ENCODE assay signal across 1 cellular context in genomic region chr2:27217173-27218121, GRCh38.
TF ChIP-seq lines count a peak whose summit lies in the region.

CAD (plus strand) TSS chr2:27217369; CDS start chr2:27217552, 183 bp downstream.

TF ChIP-seq in GM12878, 131 proteins besides CTCF, POLR2A, EP300 and RAD21 (continued from another document):
- TF ChIP-seq E2F8 (IDR thresholded peaks at IDR 0.05; ENCODE audit: low read depth, partially characterized antibody): no peak
- no peak for TF ChIP-seq NFIC (IDR thresholded peaks at IDR 0.05; ENCODE audit: low read depth, low read length)
- no peak for TF ChIP-seq KDM1A (IDR thresholded peaks at IDR 0.05; ENCODE audit: borderline replicate concordance)
- TF ChIP-seq, protein P1, sequence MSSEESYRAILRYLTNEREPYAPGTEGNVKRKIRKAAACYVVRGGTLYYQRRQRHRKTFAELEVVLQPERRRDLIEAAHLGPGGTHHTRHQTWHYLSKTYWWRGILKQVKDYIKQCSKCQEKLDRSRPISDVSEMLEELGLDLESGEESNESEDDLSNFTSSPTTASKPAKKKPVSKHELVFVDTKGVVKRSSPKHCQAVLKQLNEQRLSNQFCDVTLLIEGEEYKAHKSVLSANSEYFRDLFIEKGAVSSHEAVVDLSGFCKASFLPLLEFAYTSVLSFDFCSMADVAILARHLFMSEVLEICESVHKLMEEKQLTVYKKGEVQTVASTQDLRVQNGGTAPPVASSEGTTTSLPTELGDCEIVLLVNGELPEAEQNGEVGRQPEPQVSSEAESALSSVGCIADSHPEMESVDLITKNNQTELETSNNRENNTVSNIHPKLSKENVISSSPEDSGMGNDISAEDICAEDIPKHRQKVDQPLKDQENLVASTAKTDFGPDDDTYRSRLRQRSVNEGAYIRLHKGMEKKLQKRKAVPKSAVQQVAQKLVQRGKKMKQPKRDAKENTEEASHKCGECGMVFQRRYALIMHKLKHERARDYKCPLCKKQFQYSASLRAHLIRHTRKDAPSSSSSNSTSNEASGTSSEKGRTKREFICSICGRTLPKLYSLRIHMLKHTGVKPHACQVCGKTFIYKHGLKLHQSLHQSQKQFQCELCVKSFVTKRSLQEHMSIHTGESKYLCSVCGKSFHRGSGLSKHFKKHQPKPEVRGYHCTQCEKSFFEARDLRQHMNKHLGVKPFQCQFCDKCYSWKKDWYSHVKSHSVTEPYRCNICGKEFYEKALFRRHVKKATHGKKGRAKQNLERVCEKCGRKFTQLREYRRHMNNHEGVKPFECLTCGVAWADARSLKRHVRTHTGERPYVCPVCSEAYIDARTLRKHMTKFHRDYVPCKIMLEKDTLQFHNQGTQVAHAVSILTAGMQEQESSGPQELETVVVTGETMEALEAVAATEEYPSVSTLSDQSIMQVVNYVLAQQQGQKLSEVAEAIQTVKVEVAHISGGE (CRISPR knock-in tag; IDR thresholded peaks at IDR 0.05): no peak
- peak; percentile 75; the same call in 1 of the 2 replicates for TF ChIP-seq LARP7 (IDR thresholded peaks at IDR 0.05)
- no peak for TF ChIP-seq CBFB (IDR thresholded peaks at IDR 0.05; ENCODE audit: low read depth)
- TF ChIP-seq NFXL1 (IDR thresholded peaks at IDR 0.05; ENCODE audit: borderline replicate concordance): no peak
- peak; percentile 17; the same call in 1 of the 2 replicates for TF ChIP-seq ZBED1 (IDR thresholded peaks at IDR 0.05; ENCODE audit: borderline replicate concordance)
- 0 out of 2 replicates have a peak, but pooled peaks have one; percentile 16 for TF ChIP-seq E2F4 (IDR thresholded peaks at IDR 0.05; ENCODE audit: low read depth, low read length)
- no peak for TF ChIP-seq ASH2L (IDR thresholded peaks at IDR 0.05; ENCODE audit: borderline replicate concordance, low read depth)
- TF ChIP-seq CHD4 (IDR thresholded peaks at IDR 0.05): no peak
- TF ChIP-seq JUNB (IDR thresholded peaks at IDR 0.05): no peak
- TF ChIP-seq SMAD5 (IDR thresholded peaks at IDR 0.05; ENCODE audit: low read depth): no peak
- peak; percentile 43 for TF ChIP-seq RELA (IDR thresholded peaks at IDR 0.05; ENCODE audit: borderline replicate concordance, partially characterized antibody)
- TF ChIP-seq YBX1 (IDR thresholded peaks at IDR 0.05): no peak
- TF ChIP-seq IKZF1 (conservative IDR thresholded peaks at IDR 0.05): peak; percentile 80
- TF ChIP-seq CREM (IDR thresholded peaks at IDR 0.05; ENCODE audit: low read depth): peak; percentile 42; the same call in 1 of the 2 replicates
- TF ChIP-seq GATAD2B (conservative IDR thresholded peaks at IDR 0.05; ENCODE audit: low read depth): peak; percentile 65; the same call in 1 of the 2 replicates
- peak; percentile 40 for TF ChIP-seq SP1 (IDR thresholded peaks at IDR 0.05; ENCODE audit: low read depth, low read length)
- 0 out of 2 replicates have a peak, but pooled peaks have one; percentile 41 for TF ChIP-seq DPF2 (IDR thresholded peaks at IDR 0.05)
- 0 out of 2 replicates have a peak, but pooled peaks have one; percentile 20 for TF ChIP-seq NR2F1 (conservative IDR thresholded peaks at IDR 0.05)
- TF ChIP-seq ZZZ3 (IDR thresholded peaks at IDR 0.05; ENCODE audit: control insufficient read depth, insufficient read length, low read depth): no peak
- peak; percentile 81 for TF ChIP-seq YY1 (IDR thresholded peaks at IDR 0.05; ENCODE audit: low read depth, low read length)
- no peak for TF ChIP-seq GABPA (IDR thresholded peaks at IDR 0.05; ENCODE audit: low read depth)
- no peak for TF ChIP-seq FOXM1 (IDR thresholded peaks at IDR 0.05; ENCODE audit: low read depth, low read length)
- TF ChIP-seq, protein P2, sequence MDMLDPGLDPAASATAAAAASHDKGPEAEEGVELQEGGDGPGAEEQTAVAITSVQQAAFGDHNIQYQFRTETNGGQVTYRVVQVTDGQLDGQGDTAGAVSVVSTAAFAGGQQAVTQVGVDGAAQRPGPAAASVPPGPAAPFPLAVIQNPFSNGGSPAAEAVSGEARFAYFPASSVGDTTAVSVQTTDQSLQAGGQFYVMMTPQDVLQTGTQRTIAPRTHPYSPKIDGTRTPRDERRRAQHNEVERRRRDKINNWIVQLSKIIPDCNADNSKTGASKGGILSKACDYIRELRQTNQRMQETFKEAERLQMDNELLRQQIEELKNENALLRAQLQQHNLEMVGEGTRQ (IDR thresholded peaks at IDR 0.05; ENCODE audit: borderline replicate concordance, low read depth, low read length): peak; percentile 79
- peak; percentile 87 for TF ChIP-seq POLR2AphosphoS2 (IDR thresholded peaks at IDR 0.05; ENCODE audit: low read depth, low read length)
- no peak; the same call in 1 of the 2 replicates for TF ChIP-seq ATF2 (IDR thresholded peaks at IDR 0.05; ENCODE audit: low read length)
- TF ChIP-seq, protein P3, sequence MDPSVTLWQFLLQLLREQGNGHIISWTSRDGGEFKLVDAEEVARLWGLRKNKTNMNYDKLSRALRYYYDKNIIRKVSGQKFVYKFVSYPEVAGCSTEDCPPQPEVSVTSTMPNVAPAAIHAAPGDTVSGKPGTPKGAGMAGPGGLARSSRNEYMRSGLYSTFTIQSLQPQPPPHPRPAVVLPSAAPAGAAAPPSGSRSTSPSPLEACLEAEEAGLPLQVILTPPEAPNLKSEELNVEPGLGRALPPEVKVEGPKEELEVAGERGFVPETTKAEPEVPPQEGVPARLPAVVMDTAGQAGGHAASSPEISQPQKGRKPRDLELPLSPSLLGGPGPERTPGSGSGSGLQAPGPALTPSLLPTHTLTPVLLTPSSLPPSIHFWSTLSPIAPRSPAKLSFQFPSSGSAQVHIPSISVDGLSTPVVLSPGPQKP (IDR thresholded peaks at IDR 0.05; ENCODE audit: low read depth, low read length): no peak
- peak; percentile 67; the same call in 1 of the 2 replicates for TF ChIP-seq TAF1 (IDR thresholded peaks at IDR 0.05; ENCODE audit: borderline replicate concordance, low read depth, low read length)
- peak; percentile 86 for TF ChIP-seq MYC (IDR thresholded peaks at IDR 0.05; ENCODE audit: insufficient read depth, insufficient read length, insufficient replicate concordance, low read length, severe bottlenecking)
- TF ChIP-seq JUND (IDR thresholded peaks at IDR 0.05; ENCODE audit: low read depth, low read length): no peak
- TF ChIP-seq PML (IDR thresholded peaks at IDR 0.05; ENCODE audit: low read length): peak; percentile 75; the same call in 1 of the 2 replicates
- TF ChIP-seq MEF2A (IDR thresholded peaks at IDR 0.05; ENCODE audit: insufficient read depth, low read depth, low read length): no peak
- TF ChIP-seq, protein P4, sequence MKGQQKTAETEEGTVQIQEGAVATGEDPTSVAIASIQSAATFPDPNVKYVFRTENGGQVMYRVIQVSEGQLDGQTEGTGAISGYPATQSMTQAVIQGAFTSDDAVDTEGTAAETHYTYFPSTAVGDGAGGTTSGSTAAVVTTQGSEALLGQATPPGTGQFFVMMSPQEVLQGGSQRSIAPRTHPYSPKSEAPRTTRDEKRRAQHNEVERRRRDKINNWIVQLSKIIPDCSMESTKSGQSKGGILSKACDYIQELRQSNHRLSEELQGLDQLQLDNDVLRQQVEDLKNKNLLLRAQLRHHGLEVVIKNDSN (IDR thresholded peaks at IDR 0.05; ENCODE audit: borderline replicate concordance, extremely low read length, insufficient read depth, low read depth, low read length): peak; percentile 90
